Comparison of ENCODE assay signal across 14 cellular contexts in genomic region chr11:119420631-119421030, GRCh38. TPM values are rescaled to one million over a fixed set of nuclear protein-coding genes. Genes with fewer than 3 reads are reported as not detected.
DNase-seq lines count a peak whose midpoint lies in the region; ATAC-seq and TF ChIP-seq lines count a peak whose summit lies in the region.
"Had no signal": no experiment of that assay in that cellular context is flagged by ENCODE, and none has a peak within 500 bp of the region (broad histone marks: within the 10 kb centered on the region; RNA-seq: fewer than 3 reads in every experiment).

No MANE protein-coding gene starts in this region.

- no peaks in the 10 kb centered on the region for H3K9me3 Mint-ChIP-seq in activated T-cell treated with anti-CD3 and anti-CD28 coated beads, Interleukin-2, amount 50 U/mL, for 4 hours

- peaks cover 14% of the 10 kb centered on the region for H3K4me1 Mint-ChIP-seq in activated T-cell treated with anti-CD3 and anti-CD28 coated beads, Interleukin-2, amount 50 U/mL, for 4 hours (ENCODE audit: low read depth)

- no peak for ATAC-seq in activated T-cell treated with anti-CD3 and anti-CD28 coated beads, Interleukin-2, amount 50 U/mL, for 4 hours
- no peak for ATAC-seq in HG03432 (IDR thresholded peaks at IDR 0.05; ENCODE audit: unreplicated experiment)
- ATAC-seq: foreskin keratinocyte had no signal

- H3K4me3 ChIP-seq in iPS-15b (ENCODE audit: low read depth, low read length) (peak overlapping the region; percentile 96), skeletal muscle cell (ENCODE audit: low read depth, low read length) (peak overlapping the region; percentile 64)

- H3K4me3 Mint-ChIP-seq in activated T-cell treated with anti-CD3 and anti-CD28 coated beads, Interleukin-2, amount 50 U/mL, for 4 hours, result no peak overlapping the region

- H3K4me1 ChIP-seq in iPS-15b (ENCODE audit: control insufficient read depth, insufficient read depth, low read length), result peaks cover 19% of the 10 kb centered on the region

- no peaks in the 10 kb centered on the region for H3K9me3 ChIP-seq in iPS-15b (ENCODE audit: control insufficient read depth, insufficient read depth, low read length)
- H3K9me3 ChIP-seq: BE2C had no signal

- H3K9ac ChIP-seq in iPS-15b (ENCODE audit: low read depth, low read length), result no peak overlapping the region

- peak; percentile 1 for DNase-seq in GM20000 (ENCODE audit: low spot score)
- DNase-seq in skeletal muscle cell (ENCODE audit: low read depth), result no peak
- DNase-seq in activated T-cell treated with anti-CD3 and anti-CD28 coated beads, Interleukin-2, amount 50 U/mL, for 4 hours, result no peak
- DNase-seq in activated T-cell treated with anti-CD3 and anti-CD28 coated beads, Interleukin-2, amount 50 U/mL, for 48 hours, result no peak
- DNase-seq in activated effector memory CD4-positive, alpha-beta T cell treated with Interleukin-2 at 50 U/mL for 16 hours, result no peak
- DNase-seq: activated effector memory CD4-positive, alpha-beta T cell treated with anti-CD3 and anti-CD28 coated beads, Interleukin-2, amount 50 U/mL, for 16 hours; BE2C; foreskin keratinocyte; NCI-H1417; NCI-H774; stimulated activated CD4-positive, alpha-beta T cell treated with anti-CD3 and anti-CD28 coated beads, Interleukin-4, amount 100 ng/mL, for 24 hours had no signal

- H3K27me3 ChIP-seq in iPS-15b (ENCODE audit: control insufficient read depth, insufficient read depth, low read length), result peaks cover 4% of the 10 kb centered on the region
- H3K27me3 ChIP-seq: BE2C had no signal

- peaks cover 25% of the 10 kb centered on the region for H3K36me3 ChIP-seq in iPS-15b (ENCODE audit: control insufficient read depth, insufficient read depth, low read length)

- peak overlapping the region; percentile 13 for H3K27ac ChIP-seq in angular gyrus (ENCODE audit: low read depth, low read length)
- H3K27ac ChIP-seq: foreskin keratinocyte had no signal

- no peaks in the 10 kb centered on the region for H3K36me3 Mint-ChIP-seq in activated T-cell treated with anti-CD3 and anti-CD28 coated beads, Interleukin-2, amount 50 U/mL, for 4 hours (ENCODE audit: insufficient read depth)

- TF ChIP-seq CTCF in GM20000 (IDR thresholded peaks at IDR 0.05; ENCODE audit: extremely low read depth, missing control alignments), result no peak

- peaks cover 60% of the 10 kb centered on the region for H3K27me3 Mint-ChIP-seq in activated T-cell treated with anti-CD3 and anti-CD28 coated beads, Interleukin-2, amount 50 U/mL, for 4 hours (ENCODE audit: low read depth)

RNA-seq across cellular contexts. Expression of gene THY1, which starts 2.3 kb away (rescaled TPM):
- under 1 TPM; 0.35 to 0.52 (median 0.40) TPM for total RNA-seq in activated T-cell treated with anti-CD3 and anti-CD28 coated beads, Interleukin-2, amount 50 U/mL, for 4 hours

RNA-seq across cellular contexts. Expression of gene USP2, which starts 39.1 kb away (rescaled TPM):
- total RNA-seq in activated T-cell treated with anti-CD3 and anti-CD28 coated beads, Interleukin-2, amount 50 U/mL, for 4 hours, result under 1 TPM; 0.19 to 0.53 (median 0.37) TPM
